Comparison of ENCODE assay signal across 14 cellular contexts in genomic region chr18:23266717-23267446, GRCh38.
A peak's percentile ranks its signal among the peaks of the same experiment; 100 is the strongest.
DNase-seq lines count a peak whose midpoint lies in the region; ATAC-seq and TF ChIP-seq lines count a peak whose summit lies in the region.
"Had no signal": no experiment of that assay in that cellular context is flagged by ENCODE, and none has a peak within 500 bp of the region (broad histone marks: within the 10 kb centered on the region; RNA-seq: fewer than 3 reads in every experiment).

No MANE protein-coding gene starts in this region.

- H3K27ac ChIP-seq in tibial artery = peak overlapping the region; percentile 51 to 58
- no peak overlapping the region for H3K27ac ChIP-seq in left ventricle myocardium inferior (replicated peaks)
- H3K27ac ChIP-seq: PC-9, upper lobe of right lung had no signal

- no peak for DNase-seq in activated CD8-positive, alpha-beta memory T cell treated with anti-CD3 and anti-CD28 coated beads, Interleukin-2, amount 10 ng/mL, durations not matched to agents 7 days and 5 days
- DNase-seq in activated CD8-positive, alpha-beta memory T cell treated with anti-CD3 and anti-CD28 coated beads, Interleukin-2, amount 50 U/mL, for 4 hours = no peak
- DNase-seq in activated naive CD8-positive, alpha-beta T cell treated with anti-CD3 and anti-CD28 coated beads for 36 hours = no peak
- DNase-seq in tibial artery = no peak
- DNase-seq in left ventricle myocardium inferior = no peak
- DNase-seq in OCI-M1 (lab: John Stamatoyannopoulos, UW) = no peak
- DNase-seq: effector memory CD8-positive, alpha-beta T cell; foreskin fibroblast; NCI-H446 treated with DMSO at 0.1 percent for 48 hours; PC-9; upper lobe of right lung had no signal

- H3K4me3 Mint-ChIP-seq in activated CD8-positive, alpha-beta memory T cell treated with anti-CD3 and anti-CD28 coated beads, Interleukin-2, amount 10 ng/mL, durations not matched to agents 7 days and 5 days = no peak overlapping the region
- H3K4me3 Mint-ChIP-seq in activated naive CD8-positive, alpha-beta T cell treated with anti-CD3 and anti-CD28 coated beads for 36 hours = no peak overlapping the region
- H3K4me3 Mint-ChIP-seq: activated T-helper 1 cell treated with anti-CD3 and anti-CD28 coated beads, Interleukin-12 subunit alpha, Interleukin-12 subunit beta, Interleukin-2, Interleukin-4 antibody, amounts not matched to agents 30 ng/mL and 10 ng/mL and 1 ng/mL, durations not matched to agents 14 hours and 24 hours and 36 hours had no signal

- H3K4me1 ChIP-seq in tibial artery (peaks cover 0 to 17% (median 11%) of the 10 kb centered on the region in 4 donors), left ventricle myocardium inferior (peaks cover 8% of the 10 kb centered on the region)
- H3K4me1 ChIP-seq: upper lobe of right lung had no signal

- H3K9me3 ChIP-seq in tibial artery (no peaks in the 10 kb centered on the region), left ventricle myocardium inferior (replicated peaks) (peaks cover 22% of the 10 kb centered on the region)

- peaks cover 14% of the 10 kb centered on the region for H3K9me3 Mint-ChIP-seq in activated CD8-positive, alpha-beta memory T cell treated with anti-CD3 and anti-CD28 coated beads, Interleukin-2, amount 10 ng/mL, durations not matched to agents 7 days and 5 days (ENCODE audit: low read depth)
- H3K9me3 Mint-ChIP-seq in activated naive CD8-positive, alpha-beta T cell treated with anti-CD3 and anti-CD28 coated beads for 36 hours = peaks cover 23% of the 10 kb centered on the region

- peak; percentile 63 for ATAC-seq in activated CD8-positive, alpha-beta memory T cell treated with anti-CD3 and anti-CD28 coated beads, Interleukin-2, amount 10 ng/mL, durations not matched to agents 7 days and 5 days
- ATAC-seq in HG02642 (IDR thresholded peaks at IDR 0.05; ENCODE audit: poor library complexity, unreplicated experiment) (peak; percentile 46), GM19452 (IDR thresholded peaks at IDR 0.05; ENCODE audit: unreplicated experiment) (no peak)
- ATAC-seq: effector memory CD8-positive, alpha-beta T cell; upper lobe of right lung had no signal

- no peaks in the 10 kb centered on the region for H3K27me3 ChIP-seq in tibial artery
- H3K27me3 ChIP-seq in left ventricle myocardium inferior (ENCODE audit: low read depth) = no peaks in the 10 kb centered on the region
- H3K27me3 ChIP-seq: upper lobe of right lung had no signal

- CTCF ChIA-PET in activated CD8-positive, alpha-beta memory T cell treated with anti-CD3 and anti-CD28 coated beads, Interleukin-2, amount 10 ng/mL, durations not matched to agents 7 days and 5 days (lab: Charles Lee) = interaction anchor here (0.5 to 1.4 kb wide), 2 partner anchors 9 to 87 kb away, joined by 3 to 4 read pairs; no protein-coding TSS in a partner anchor

- H3K36me3 Mint-ChIP-seq in activated CD8-positive, alpha-beta memory T cell treated with anti-CD3 and anti-CD28 coated beads, Interleukin-2, amount 10 ng/mL, durations not matched to agents 7 days and 5 days = peaks cover 15% of the 10 kb centered on the region
- peaks cover 32% of the 10 kb centered on the region for H3K36me3 Mint-ChIP-seq in activated naive CD8-positive, alpha-beta T cell treated with anti-CD3 and anti-CD28 coated beads for 36 hours

- no peak overlapping the region for H3K27ac Mint-ChIP-seq in activated CD8-positive, alpha-beta memory T cell treated with anti-CD3 and anti-CD28 coated beads, Interleukin-2, amount 10 ng/mL, durations not matched to agents 7 days and 5 days
- peak overlapping the region; percentile 28 for H3K27ac Mint-ChIP-seq in activated naive CD8-positive, alpha-beta T cell treated with anti-CD3 and anti-CD28 coated beads for 36 hours
- H3K27ac Mint-ChIP-seq: activated T-helper 1 cell treated with anti-CD3 and anti-CD28 coated beads, Interleukin-12 subunit alpha, Interleukin-12 subunit beta, Interleukin-2, Interleukin-4 antibody, amounts not matched to agents 30 ng/mL and 10 ng/mL and 1 ng/mL, durations not matched to agents 14 hours and 24 hours and 36 hours had no signal

- H3K36me3 ChIP-seq in tibial artery (no peaks in the 10 kb centered on the region), left ventricle myocardium inferior (peaks cover 10% of the 10 kb centered on the region)
- H3K36me3 ChIP-seq: upper lobe of right lung had no signal

- peaks cover 20% of the 10 kb centered on the region for H3K4me1 Mint-ChIP-seq in activated CD8-positive, alpha-beta memory T cell treated with anti-CD3 and anti-CD28 coated beads, Interleukin-2, amount 10 ng/mL, durations not matched to agents 7 days and 5 days
- H3K4me1 Mint-ChIP-seq in activated naive CD8-positive, alpha-beta T cell treated with anti-CD3 and anti-CD28 coated beads for 36 hours = peaks cover 17% of the 10 kb centered on the region

- no peaks in the 10 kb centered on the region for H3K27me3 Mint-ChIP-seq in activated CD8-positive, alpha-beta memory T cell treated with anti-CD3 and anti-CD28 coated beads, Interleukin-2, amount 10 ng/mL, durations not matched to agents 7 days and 5 days
- no peaks in the 10 kb centered on the region for H3K27me3 Mint-ChIP-seq in activated naive CD8-positive, alpha-beta T cell treated with anti-CD3 and anti-CD28 coated beads for 36 hours
- H3K27me3 Mint-ChIP-seq: effector memory CD8-positive, alpha-beta T cell had no signal

- intact Hi-C loops in tibial artery (cut with DNase I; ENCODE audit: low total_unique reads) = no loop called here
- intact Hi-C loops in left ventricle myocardium inferior (cut with micrococcal nuclease) = no loop called here

- TF ChIP-seq CTCF in tibial artery (IDR thresholded peaks at IDR 0.05) (no peak), left ventricle myocardium inferior (IDR thresholded peaks at IDR 0.05; ENCODE audit: borderline replicate concordance) (no peak)

- H3K4me3 ChIP-seq in tibial artery = no peak overlapping the region
- H3K4me3 ChIP-seq in left ventricle myocardium inferior = no peak overlapping the region
- H3K4me3 ChIP-seq: PC-9, upper lobe of right lung had no signal
